In genomic region chr2:191851159-191851558, GRCh38 we compare ENCODE assay signal across 24 cellular contexts. TPM values are rescaled to one million over a fixed set of nuclear protein-coding genes. Genes with fewer than 3 reads are reported as not detected.
DNase-seq lines count a peak whose midpoint lies in the region; ATAC-seq, FAIRE-seq and TF ChIP-seq lines count a peak whose summit lies in the region.
"Had no signal": no experiment of that assay in that cellular context is flagged by ENCODE, and none has a peak within 500 bp of the region (broad histone marks: within the 10 kb centered on the region; RNA-seq: fewer than 3 reads in every experiment).

No MANE protein-coding gene starts in this region.

- intact Hi-C loops in left ventricle myocardium inferior (cut with micrococcal nuclease), result no loop called here
- intact Hi-C loops in K562 (cut with micrococcal nuclease), result no loop called here

- WGBS in K562 (ENCODE audit: insufficient coverage, low coverage, missing lambda C conversion rate), result 0% methylated on average over 5 of the region's 5 CpGs
- WGBS in smooth muscle cell (ENCODE audit: low lambda C conversion rate), result 93% methylated on average over 5 of the region's 5 CpGs

- no peak for TF ChIP-seq POLR2A in K562 (conservative IDR thresholded peaks at IDR 0.05)

- POLR2A ChIA-PET in K562 (lab: Yijun Ruan, JAX), result no interaction called here

- H3K36me3 ChIP-seq in left ventricle myocardium inferior (no peaks in the 10 kb centered on the region), right atrium auricular region (no peaks in the 10 kb centered on the region), K562 (ENCODE audit: control insufficient read depth, insufficient read depth, low read length) (no peaks in the 10 kb centered on the region), smooth muscle cell (ENCODE audit: low read depth) (no peaks in the 10 kb centered on the region)
- H3K36me3 ChIP-seq: BE2C, BLaER1 had no signal

- peak overlapping the region; percentile 60 for H3K4me2 ChIP-seq in K562 (ENCODE audit: insufficient read depth, low read length)
- no peak overlapping the region for H3K4me2 ChIP-seq in smooth muscle cell
- H3K4me2 ChIP-seq: BLaER1 had no signal

- no peak for DNase-seq in left ventricle myocardium inferior
- DNase-seq in right atrium auricular region (ENCODE audit: low spot score), result no peak
- peak in 2 of 4 experiments; percentile 48 to 55 for DNase-seq in K562 (ENCODE audit: extremely low read depth in 1 of 4, low spot score in 3 of 4)
- no peak for DNase-seq in smooth muscle cell (lab: John Stamatoyannopoulos, UW; ENCODE audit: unreplicated experiment)
- no peak for DNase-seq in GM03348 (ENCODE audit: low spot score)
- DNase-seq: 8988T; ACHN; BE2C; C1 segment of cervical spinal cord; CD4-positive, alpha-beta memory T cell; CD4-positive, CD25-positive, alpha-beta regulatory T cell; CD8-positive, alpha-beta memory T cell; COR-L47; DMS 273 treated with DMSO at 0.1 percent for 48 hours; DMS153; DMS53; DMS79; DND-41; EL; GDM1 had no signal

- no peak for TF ChIP-seq RAD21 in K562 (CRISPR knock-in tag; conservative IDR thresholded peaks at IDR 0.05 in 1 of 2, IDR thresholded peaks at IDR 0.05 in 1 of 2)

- no peaks in the 10 kb centered on the region for H3K9me1 ChIP-seq in K562 (ENCODE audit: control insufficient read depth, insufficient read depth, low read length)

- no peaks in the 10 kb centered on the region for H3K9me3 ChIP-seq in left ventricle myocardium inferior (replicated peaks)
- no peaks in the 10 kb centered on the region for H3K9me3 ChIP-seq in right atrium auricular region
- no peaks in the 10 kb centered on the region for H3K9me3 ChIP-seq in K562 (replicated peaks; ENCODE audit: control insufficient read depth, insufficient read depth, low read depth, low read length)
- H3K9me3 ChIP-seq in smooth muscle cell (replicated peaks; ENCODE audit: low read depth), result no peaks in the 10 kb centered on the region
- H3K9me3 ChIP-seq: BE2C, BLaER1 had no signal

- BruUV-seq in K562 (replicated peaks; lab: Mats Ljungman, UMichigan), result no TSS peak

- H3K27me3 ChIP-seq in left ventricle myocardium inferior (ENCODE audit: low read depth) (no peaks in the 10 kb centered on the region), right atrium auricular region (no peaks in the 10 kb centered on the region), K562 (ENCODE audit: control insufficient read depth in 2 of 2, insufficient read depth in 2 of 2, low read length in 2 of 2) (no peaks in the 10 kb centered on the region), smooth muscle cell (ENCODE audit: low read depth) (no peaks in the 10 kb centered on the region)
- H3K27me3 ChIP-seq: BE2C, BLaER1 had no signal

- no peaks in the 10 kb centered on the region for H3F3A ChIP-seq in smooth muscle cell (ENCODE audit: low read depth)

- no peaks in the 10 kb centered on the region for H4K20me1 ChIP-seq in K562 (replicated peaks; ENCODE audit: control insufficient read depth, insufficient read depth, low read length)
- H4K20me1 ChIP-seq in smooth muscle cell (ENCODE audit: low read depth), result no peaks in the 10 kb centered on the region
- H4K20me1 ChIP-seq: BLaER1 had no signal

- TF ChIP-seq EP300 in K562 (IDR thresholded peaks at IDR 0.05; ENCODE audit: low read length), result no peak

- in situ Hi-C loops in K562 (cut with MboI), result no loop called here

- ATAC-seq in K562 (peak; percentile 32), GM18511 (IDR thresholded peaks at IDR 0.05; ENCODE audit: unreplicated experiment) (no peak)

- peaks cover 99% of the 10 kb centered on the region for H3K79me2 ChIP-seq in K562 (ENCODE audit: control insufficient read depth, insufficient read depth, low read length)
- H3K79me2 ChIP-seq in smooth muscle cell (ENCODE audit: low read depth), result no peaks in the 10 kb centered on the region

- peak overlapping the region in 1 of 2 experiments; percentile 48; a peak in 2 of 4 replicates for H3K9ac ChIP-seq in K562 (ENCODE audit: insufficient read depth in 1 of 2, low read depth in 2 of 2, low read length in 2 of 2)
- H3K9ac ChIP-seq in smooth muscle cell (ENCODE audit: low read depth), result no peak overlapping the region
- H3K9ac ChIP-seq: BLaER1 had no signal

- H3K27ac ChIP-seq in left ventricle myocardium inferior (replicated peaks) (peak overlapping the region; percentile 96), right atrium auricular region (no peak overlapping the region), K562 (ENCODE audit: extremely low read depth, low read depth, low read length) (peak overlapping the region; percentile 45; the same call in 2 of the 3 replicates), smooth muscle cell (ENCODE audit: low read depth) (no peak overlapping the region)
- H3K27ac ChIP-seq: BLaER1 had no signal

- TF ChIP-seq CTCF in left ventricle myocardium inferior (IDR thresholded peaks at IDR 0.05; ENCODE audit: borderline replicate concordance), result no peak
- TF ChIP-seq CTCF in right atrium auricular region (IDR thresholded peaks at IDR 0.05), result no peak
- no peak for TF ChIP-seq CTCF in K562 (IDR thresholded peaks at IDR 0.05 in 2 of 3, conservative IDR thresholded peaks at IDR 0.05 in 1 of 3; ENCODE audit: insufficient read depth in 2 of 3, low read depth in 1 of 3, low read length in 3 of 3)
- no peak for TF ChIP-seq CTCF in smooth muscle cell (IDR thresholded peaks at IDR 0.05; ENCODE audit: borderline replicate concordance, insufficient read depth, poor library complexity, severe bottlenecking)

- H3K4me1 ChIP-seq in left ventricle myocardium inferior (peaks cover 85% of the 10 kb centered on the region), right atrium auricular region (peaks cover 0 to 68% of the 10 kb centered on the region in 2 donors), K562 (replicated peaks in 1 of 2; ENCODE audit: control insufficient read depth in 2 of 2, insufficient read depth in 2 of 2, low read length in 2 of 2) (peaks cover 6 to 50% of the 10 kb centered on the region in 2 experiments; a peak in 4 of 5 replicates), smooth muscle cell (ENCODE audit: low read depth) (no peaks in the 10 kb centered on the region)
- H3K4me1 ChIP-seq: BLaER1 had no signal

- peak; percentile 60 for FAIRE-seq in K562 (lab: Jason Lieb, UNC)
- FAIRE-seq: A204.1, GM12891 had no signal

- H2AFZ ChIP-seq in K562 (ENCODE audit: low read depth, low read length) (peak overlapping the region; percentile 58), smooth muscle cell (ENCODE audit: low read depth) (peak overlapping the region; percentile 23)

- H3K4me3 ChIP-seq in left ventricle myocardium inferior (no peak overlapping the region), right atrium auricular region (no peak overlapping the region), K562 (no peak overlapping the region), smooth muscle cell (no peak overlapping the region)
- H3K4me3 ChIP-seq: BLaER1 had no signal

- CTCF ChIA-PET in K562 (lab: Yijun Ruan, JAX; ENCODE audit: low intra/inter-chr PET ratio), result no interaction called here

TF ChIP-seq in K562, 482 proteins besides CTCF, POLR2A, EP300 and RAD21 (continues in another document):
- no peak for TF ChIP-seq SOX6 (IDR thresholded peaks at IDR 0.05)
- TF ChIP-seq NEUROD1 (IDR thresholded peaks at IDR 0.05; ENCODE audit: borderline replicate concordance, low read depth, low read length, partially characterized antibody), result no peak
- TF ChIP-seq HMG20B (CRISPR knock-in tag; IDR thresholded peaks at IDR 0.05), result no peak
- TF ChIP-seq FOXJ3 (CRISPR knock-in tag; IDR thresholded peaks at IDR 0.05), result no peak
- TF ChIP-seq RCOR1 (IDR thresholded peaks at IDR 0.05; ENCODE audit: borderline replicate concordance in 1 of 2, low read depth in 2 of 2, low read length in 2 of 2), result no peak; a peak in 1 of 4 replicates
- TF ChIP-seq SMARCA4 (IDR thresholded peaks at IDR 0.05), result 0 out of 2 replicates have a peak, but pooled peaks have one; percentile 20
- TF ChIP-seq CBX5 (IDR thresholded peaks at IDR 0.05; ENCODE audit: borderline replicate concordance, low read depth), result no peak
- no peak for TF ChIP-seq SIRT6 (IDR thresholded peaks at IDR 0.05; ENCODE audit: low read depth, low read length)
- no peak for TF ChIP-seq ZFP91 (CRISPR knock-in tag; IDR thresholded peaks at IDR 0.05)
- no peak for TF ChIP-seq SNRNP70 (optimal IDR thresholded peaks at IDR 0.05; ENCODE audit: low read depth, low read length)
- peak; percentile 10; the same call in 1 of the 2 replicates for TF ChIP-seq CBFA2T3 (IDR thresholded peaks at IDR 0.05)

RNA-seq across cellular contexts. Expression of gene CAVIN2, which starts 4.3 kb away (rescaled TPM):
- total RNA-seq in left ventricle myocardium inferior (93.9 TPM), right atrium auricular region (100 to 1,000 TPM; 118 to 263 TPM), K562 (2014; rRNA removed) (65.1 and 71.8 TPM in 2 replicates), K562 (2014; rRNA removed; fragmentation: Illumina TruSeq; extraction: Trizol) (81.0 and 86.4 TPM in 2 replicates), K562 (2015; rRNA removed; fragmentation: Illumina TruSeq; extraction: Trizol) (87.7 and 92.4 TPM in 2 replicates), K562 (2021) (70.5 and 74.6 TPM in 2 replicates), smooth muscle cell (0.13 TPM in 1 of 2 replicates, not detected in the other)
- 11.7 and 16.8 TPM in 2 replicates for total RNA-seq in K562 (2011; cell fraction: chromatin; rRNA removed; ENCODE audit: low replicate concordance)
- 12.2 and 13.9 TPM in 2 replicates for total RNA-seq in K562 (2011; cell fraction: nucleolus; rRNA removed)
- 12.6 and 12.7 TPM in 2 replicates for total RNA-seq in K562 (2011; cell fraction: nucleoplasm; rRNA removed)
- polyA plus RNA-seq in K562 (2011; rRNA removed) (29.3 and 43.5 TPM in 2 replicates), K562 (2014; fragmentation: Illumina TruSeq; extraction: Trizol) (66.6 and 73.8 TPM in 2 replicates), K562 (2014; fragmentation: Nextera tagmentation; extraction: Ambion mirVana) (10 to 100 TPM; 20.6 to 31.5 TPM), K562 (2014; rRNA removed) (63.4 and 69.0 TPM in 2 replicates), smooth muscle cell (not detected in 2 replicates)
- polyA plus RNA-seq in K562 (2011; cell fraction: cytosol; rRNA removed), result 22.5 and 40.5 TPM in 2 replicates
- polyA plus RNA-seq in K562 (2011; cell fraction: nucleus; rRNA removed), result 14.2 and 19.0 TPM in 2 replicates
- polyA plus RNA-seq in K562 (2012), result 44.5 and 64.1 TPM in 2 replicates
- polyA minus RNA-seq in K562 (2011; rRNA and poly(A)+ RNA removed), result 31.3 and 39.1 TPM in 2 replicates
- 23.3 and 34.4 TPM in 2 replicates for polyA minus RNA-seq in K562 (2011; cell fraction: cytosol; rRNA and poly(A)+ RNA removed)
- 26.5 and 38.9 TPM in 2 replicates for polyA minus RNA-seq in K562 (2011; cell fraction: nucleus; rRNA and poly(A)+ RNA removed)
- total RNA-seq: CD4-positive, alpha-beta memory T cell; CD8-positive, alpha-beta memory T cell had no signal
- polyA plus RNA-seq: CD4-positive, CD25-positive, alpha-beta regulatory T cell; CD8-positive, alpha-beta memory T cell had no signal

Comparison
In these comparisons a context has a peak if more than half of its experiments do, and no peak if none do; other contexts are left out.
1. H3K27ac ChIP-seq: peak in left ventricle myocardium inferior (single experiment) and K562 (single experiment); none in right atrium auricular region (0 of 2) and smooth muscle cell (single experiment).
2. RNA of gene CAVIN2, which starts 4.3 kb away (total RNA-seq): 118 to 263 TPM in right atrium auricular region, 93.9 TPM in left ventricle myocardium inferior (single experiment) and 11.7 to 92.4 TPM in K562; 0.13 TPM in smooth muscle cell; every median in the first group is over 10 times any median in the second.